In genomic region chr4:185005209-185005819, GRCh38 we compare ENCODE assay signal across 8 cellular contexts. TPM values are rescaled to one million over a fixed set of nuclear protein-coding genes. Genes with fewer than 3 reads are reported as not detected.
A peak's percentile ranks its signal among the peaks of the same experiment; 100 is the strongest.
DNase-seq lines count a peak whose midpoint lies in the region; ATAC-seq and TF ChIP-seq lines count a peak whose summit lies in the region.

No MANE protein-coding gene starts in this region.

- peaks cover 75% of the 10 kb centered on the region for H3K27me3 Mint-ChIP-seq in activated T-cell treated with anti-CD3 and anti-CD28 coated beads, Interleukin-2, amount 50 U/mL, for 72 hours (ENCODE audit: low read depth)
- peaks cover 95% of the 10 kb centered on the region for H3K27me3 Mint-ChIP-seq in nephron progenitor cell (ENCODE audit: low read depth, poor library complexity)

- peak; percentile 86 for ATAC-seq in GM21717 (IDR thresholded peaks at IDR 0.05; ENCODE audit: unreplicated experiment)
- peak; percentile 95 for ATAC-seq in activated T-cell treated with anti-CD3 and anti-CD28 coated beads, Interleukin-2, amount 50 U/mL, for 72 hours (replicated peaks in 1 of 2)
- peak; percentile 90 for ATAC-seq in stimulated activated naive CD8-positive, alpha-beta T cell treated with anti-CD3 and anti-CD28 coated beads, Interleukin-15, Interleukin-2, amounts not matched to agents 100 U/mL and 50 U/mL, for 24 hours

- H3K4me3 Mint-ChIP-seq in activated T-cell treated with anti-CD3 and anti-CD28 coated beads, Interleukin-2, amount 50 U/mL, for 72 hours: peak overlapping the region; percentile 66 to 80
- peak overlapping the region; percentile 79 for H3K4me3 Mint-ChIP-seq in nephron progenitor cell

- no peaks in the 10 kb centered on the region for H3K9me3 Mint-ChIP-seq in activated T-cell treated with anti-CD3 and anti-CD28 coated beads, Interleukin-2, amount 50 U/mL, for 72 hours
- peaks cover 4% of the 10 kb centered on the region for H3K9me3 Mint-ChIP-seq in nephron progenitor cell

- H3K36me3 Mint-ChIP-seq in activated T-cell treated with anti-CD3 and anti-CD28 coated beads, Interleukin-2, amount 50 U/mL, for 72 hours (ENCODE audit: insufficient read depth in 2 of 2): no peaks in the 10 kb centered on the region
- no peaks in the 10 kb centered on the region for H3K36me3 Mint-ChIP-seq in nephron progenitor cell (ENCODE audit: low read depth)

- in situ Hi-C loops in KBM-7 (cut with MboI; ENCODE audit: low pct_unique_long_range_greater_than_20kb, low sequenced_read_pairs): no loop called here

- peak overlapping the region; percentile 51 for H3K27ac Mint-ChIP-seq in activated T-cell treated with anti-CD3 and anti-CD28 coated beads, Interleukin-2, amount 50 U/mL, for 72 hours
- H3K27ac Mint-ChIP-seq in nephron progenitor cell: no peak overlapping the region

- H3K4me1 Mint-ChIP-seq in activated T-cell treated with anti-CD3 and anti-CD28 coated beads, Interleukin-2, amount 50 U/mL, for 72 hours (ENCODE audit: low read depth): peaks cover 12% of the 10 kb centered on the region
- peaks cover 8% of the 10 kb centered on the region for H3K4me1 Mint-ChIP-seq in nephron progenitor cell

- TF ChIP-seq CTCF in nephron progenitor cell (IDR thresholded peaks at IDR 0.05): peak; percentile 88

- DNase-seq in DMS79 (lab: John Stamatoyannopoulos, UW): peak; percentile 71
- DNase-seq in KBM-7: peak; percentile 83
- DNase-seq in RKO (ENCODE audit: low spot score): peak; percentile 74
- peak; percentile 84 to 86 for DNase-seq in activated T-cell treated with anti-CD3 and anti-CD28 coated beads, Interleukin-2, amount 50 U/mL, for 72 hours
- peak; percentile 73 for DNase-seq in fibroblast of peridontal ligament (ENCODE audit: extremely low read depth)
- DNase-seq in nephron progenitor cell: peak; percentile 86
- DNase-seq in stimulated activated naive CD8-positive, alpha-beta T cell treated with anti-CD3 and anti-CD28 coated beads, Interleukin-15, Interleukin-2, amounts not matched to agents 100 U/mL and 50 U/mL, for 24 hours: peak; percentile 86

RNA-seq across cellular contexts. Expression of gene HELT, which starts 13.0 kb away (rescaled TPM):
- not detected for total RNA-seq in activated T-cell treated with anti-CD3 and anti-CD28 coated beads, Interleukin-2, amount 50 U/mL, for 72 hours

Comparison
In these comparisons a context has a peak if more than half of its experiments do, and no peak if none do; other contexts are left out.
1. Peak in every context shown above with its lines: DNase-seq and ATAC-seq.